ENCODE assay signal across 9 cellular contexts in the genomic region with DNA sequence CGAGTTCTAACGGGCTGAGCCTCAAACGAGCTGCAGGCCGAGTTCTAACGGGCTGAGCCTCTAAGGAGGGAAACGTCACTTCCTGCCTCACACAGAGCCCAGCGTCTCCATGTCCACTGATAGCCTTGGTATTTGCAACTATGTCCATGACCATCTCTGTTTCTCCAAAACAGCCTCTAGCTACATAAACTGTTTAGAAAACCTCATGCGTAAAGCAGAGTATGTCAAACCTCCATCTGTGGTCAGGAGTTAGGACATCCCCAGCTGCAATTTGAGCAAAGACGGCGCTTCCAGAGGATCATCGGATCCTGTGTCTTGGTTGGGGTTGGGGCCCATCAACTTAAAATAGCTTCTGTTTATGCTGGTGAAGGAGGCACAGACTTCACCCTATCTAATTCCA. TPM values are rescaled to one million over a fixed set of nuclear protein-coding genes. Genes with fewer than 3 reads are reported as not detected.
DNase-seq lines count a peak whose midpoint lies in the region; ATAC-seq and TF ChIP-seq lines count a peak whose summit lies in the region.
"Had no signal": no experiment of that assay in that cellular context is flagged by ENCODE, and none has a peak within 500 bp of the region (broad histone marks: within the 10 kb centered on the region; RNA-seq: fewer than 3 reads in every experiment).

No MANE protein-coding gene starts in this region.

- peak overlapping the region in 2 of 3 donors; percentile 63 to 76 for H3K9ac ChIP-seq in skeletal muscle tissue (ENCODE audit: low read depth in 1 of 3, low read length in 3 of 3)
- no peak overlapping the region for H3K9ac ChIP-seq in Karpas-422 (ENCODE audit: low read length)

- H3K79me2 ChIP-seq in Karpas-422 (ENCODE audit: low read length), result no peaks in the 10 kb centered on the region

- no peak overlapping the region for H3K4me3 ChIP-seq in esophagus squamous epithelium
- H3K4me3 ChIP-seq in skeletal muscle tissue (ENCODE audit: low read length in 3 of 3), result peak overlapping the region in 1 of 3 donors; percentile 16
- H3K4me3 ChIP-seq in Karpas-422 (ENCODE audit: low read length), result no peak overlapping the region

- no peaks in the 10 kb centered on the region for H3K9me2 ChIP-seq in Karpas-422 (replicated peaks; ENCODE audit: insufficient read depth, low read length)

- TF ChIP-seq CTCF in esophagus squamous epithelium (IDR thresholded peaks at IDR 0.05), result no peak

- 49 to 63% methylated on average over 7 to 11 of the region's 11 CpGs for WGBS in esophagus squamous epithelium, 2 donors

- peak overlapping the region; percentile 59 for H3K27ac Mint-ChIP-seq in activated CD4-positive, alpha-beta T cell treated with anti-CD3 and anti-CD28 coated beads, Interleukin-2, amount 10 ng/mL, durations not matched to agents 24 days and 14 days
- peak overlapping the region; percentile 81 to 82 for H3K27ac Mint-ChIP-seq in T-cell

- H3K9me3 ChIP-seq in esophagus squamous epithelium (no peaks in the 10 kb centered on the region), skeletal muscle tissue (ENCODE audit: control insufficient read depth in 3 of 3, low read length in 3 of 3) (no peaks in the 10 kb centered on the region), Karpas-422 (ENCODE audit: low read length) (no peaks in the 10 kb centered on the region)

- CTCF ChIA-PET in T-cell (lab: Charles Lee), result interaction anchor here (0.7 to 1.8 kb wide), 12 partner anchors 15 to 1066 kb away, joined by 3 to 10 read pairs (median 5); no protein-coding TSS in a partner anchor

- no peaks in the 10 kb centered on the region for H3K36me3 ChIP-seq in esophagus squamous epithelium
- peaks cover 0 to 5% (median 0%) of the 10 kb centered on the region in 3 donors for H3K36me3 ChIP-seq in skeletal muscle tissue (ENCODE audit: control insufficient read depth in 3 of 3, insufficient read depth in 3 of 3, low read length in 3 of 3)
- no peaks in the 10 kb centered on the region for H3K36me3 ChIP-seq in Karpas-422 (ENCODE audit: insufficient read depth, low read length)

- ATAC-seq in T-cell (replicated peaks in 1 of 4), result no peak

- no peak overlapping the region for H3K4me2 ChIP-seq in Karpas-422 (ENCODE audit: low read depth, low read length, poor library complexity, severe bottlenecking)

- no peaks in the 10 kb centered on the region for H3K9me3 Mint-ChIP-seq in activated CD4-positive, alpha-beta T cell treated with anti-CD3 and anti-CD28 coated beads, Interleukin-2, amount 10 ng/mL, durations not matched to agents 24 days and 14 days
- H3K9me3 Mint-ChIP-seq in T-cell, result no peaks in the 10 kb centered on the region
- H3K9me3 Mint-ChIP-seq: IgD-negative memory B cell had no signal

- intact Hi-C loops in activated CD4-positive, alpha-beta T cell treated with anti-CD3 and anti-CD28 coated beads, Interleukin-2, amount 10 ng/mL, durations not matched to agents 24 days and 14 days (cut with micrococcal nuclease), result loop anchor here (2.0 kb wide), 2 partner anchors 41 to 123 kb away; a partner anchor contains a TSS
- intact Hi-C loops in esophagus squamous epithelium (cut with DNase I), result no loop called here

- peaks cover 35% of the 10 kb centered on the region for H3K36me3 Mint-ChIP-seq in activated CD4-positive, alpha-beta T cell treated with anti-CD3 and anti-CD28 coated beads, Interleukin-2, amount 10 ng/mL, durations not matched to agents 24 days and 14 days (ENCODE audit: low read depth)
- H3K36me3 Mint-ChIP-seq in T-cell, result peaks cover 34% of the 10 kb centered on the region

- no peak for TF ChIP-seq POLR2A in esophagus squamous epithelium (IDR thresholded peaks at IDR 0.05)

- peaks cover 45% of the 10 kb centered on the region for H3K4me1 Mint-ChIP-seq in activated CD4-positive, alpha-beta T cell treated with anti-CD3 and anti-CD28 coated beads, Interleukin-2, amount 10 ng/mL, durations not matched to agents 24 days and 14 days
- H3K4me1 Mint-ChIP-seq in T-cell, result peaks cover 72 to 84% (median 81%) of the 10 kb centered on the region in 3 donors

- H4K20me1 ChIP-seq in Karpas-422 (ENCODE audit: insufficient read depth, low read depth, low read length), result no peaks in the 10 kb centered on the region

- H3K27ac ChIP-seq in esophagus squamous epithelium (peak overlapping the region; percentile 28 to 82 (median 65)), skeletal muscle tissue (ENCODE audit: low read depth, low read length) (peak overlapping the region; percentile 62), Karpas-422 (ENCODE audit: low read length) (no peak overlapping the region)

- POLR2A ChIA-PET in T-cell (lab: Charles Lee), result interaction anchor here (0.6 to 0.8 kb wide), 4 partner anchors 44 to 118 kb away, joined by 3 to 8 read pairs (median 3); no protein-coding TSS in a partner anchor

- peak overlapping the region; percentile 34 for H3K4me3 Mint-ChIP-seq in activated CD4-positive, alpha-beta T cell treated with anti-CD3 and anti-CD28 coated beads, Interleukin-2, amount 10 ng/mL, durations not matched to agents 24 days and 14 days
- peak overlapping the region in 1 of 3 donors; percentile 42 for H3K4me3 Mint-ChIP-seq in T-cell
- H3K4me3 Mint-ChIP-seq: IgD-negative memory B cell had no signal

- H2AFZ ChIP-seq in Karpas-422 (ENCODE audit: low read length), result no peak overlapping the region

- H3K27me3 Mint-ChIP-seq in activated CD4-positive, alpha-beta T cell treated with anti-CD3 and anti-CD28 coated beads, Interleukin-2, amount 10 ng/mL, durations not matched to agents 24 days and 14 days, result no peaks in the 10 kb centered on the region
- H3K27me3 Mint-ChIP-seq in T-cell, result no peaks in the 10 kb centered on the region
- H3K27me3 Mint-ChIP-seq: IgD-negative memory B cell had no signal

- H3K27me3 ChIP-seq in esophagus squamous epithelium, result no peaks in the 10 kb centered on the region
- H3K27me3 ChIP-seq in skeletal muscle tissue (ENCODE audit: control insufficient read depth in 3 of 3, insufficient read depth in 3 of 3, low read length in 3 of 3), result no peaks in the 10 kb centered on the region
- no peaks in the 10 kb centered on the region for H3K27me3 ChIP-seq in Karpas-422 (ENCODE audit: low read length)

- H3K4me1 ChIP-seq in esophagus squamous epithelium, result peaks cover 0 to 67% (median 29%) of the 10 kb centered on the region in 3 donors
- H3K4me1 ChIP-seq in skeletal muscle tissue (ENCODE audit: control insufficient read depth in 3 of 3, insufficient read depth in 3 of 3, low read length in 3 of 3), result peaks cover 60 to 87% (median 68%) of the 10 kb centered on the region in 3 donors
- no peaks in the 10 kb centered on the region for H3K4me1 ChIP-seq in Karpas-422 (ENCODE audit: low read length)

- peak; percentile 74 for DNase-seq in activated CD4-positive, alpha-beta T cell treated with anti-CD3 and anti-CD28 coated beads, Interleukin-2, amount 10 ng/mL, durations not matched to agents 24 days and 14 days
- DNase-seq in activated CD4-positive, alpha-beta T cell treated with anti-CD3 and anti-CD28 coated beads, Interleukin-2, amount 50 U/mL, for 1 hour, result no peak
- no peak for DNase-seq in T-cell
- no peak for DNase-seq in esophagus squamous epithelium (lab: John Stamatoyannopoulos, UW)
- DNase-seq in NCI-H1417 (lab: John Stamatoyannopoulos, UW), result no peak
- no peak for DNase-seq in Karpas-422
- no peak for DNase-seq in NCI-H446 treated with DMSO at 0.1 percent for 48 hours (lab: John Stamatoyannopoulos, UW)

RNA-seq across cellular contexts. Expression of a gene that starts 20.8 kb away (rescaled TPM):
- 15.9 TPM in 2 replicates for total RNA-seq in activated CD4-positive, alpha-beta T cell treated with anti-CD3 and anti-CD28 coated beads, Interleukin-2, amount 10 ng/mL, durations not matched to agents 24 days and 14 days
- total RNA-seq in T-cell (100 to 1,000 TPM; 223 to 267 (median 238) TPM), esophagus squamous epithelium (1 to 10 TPM; 1.4 to 8.8 (median 3.1) TPM), skeletal muscle tissue (14.1 TPM)
- total RNA-seq in Karpas-422 (2014; rRNA removed; shearing (Covaris generic); ENCODE audit: low replicate concordance), result 0.56 and 2.4 TPM in 2 replicates

Comparison
In these comparisons a context has a peak if more than half of its experiments do, and no peak if none do; other contexts are left out.
1. RNA of a gene that starts 20.8 kb away (total RNA-seq): 223 to 267 TPM in T-cell; 15.9 TPM in activated CD4-positive, alpha-beta T cell treated with anti-CD3 and anti-CD28 coated beads, Interleukin-2, amount 10 ng/mL, durations not matched to agents 24 days and 14 days, 14.1 TPM in skeletal muscle tissue (single experiment), 1.4 to 8.8 TPM in esophagus squamous epithelium and 0.56 to 2.4 TPM in Karpas-422; every median in the first group is over 10 times any median in the second.